ENCODE assay signal across 11 cellular contexts in genomic region chr2:88099798-88100488, GRCh38. TPM values are rescaled to one million over a fixed set of nuclear protein-coding genes. Genes with fewer than 3 reads are reported as not detected.
DNase-seq lines count a peak whose midpoint lies in the region; ATAC-seq and TF ChIP-seq lines count a peak whose summit lies in the region.
"Had no signal": no experiment of that assay in that cellular context is flagged by ENCODE, and none has a peak within 500 bp of the region (broad histone marks: within the 10 kb centered on the region; RNA-seq: fewer than 3 reads in every experiment).

No MANE protein-coding gene starts in this region.

- H3K27me3 ChIP-seq in SK-N-SH (ENCODE audit: insufficient read depth), result no peaks in the 10 kb centered on the region
- H3K27me3 ChIP-seq in cardiac muscle cell, result no peaks in the 10 kb centered on the region
- H3K27me3 ChIP-seq in upper lobe of right lung, result no peaks in the 10 kb centered on the region

- no peak for TF ChIP-seq RAD21 in SK-N-SH (IDR thresholded peaks at IDR 0.05; ENCODE audit: low read length)

- H3K36me3 ChIP-seq in SK-N-SH (replicated peaks in 1 of 2; ENCODE audit: control insufficient read depth in 1 of 2, insufficient read depth in 2 of 2, low read length in 1 of 2), result no peaks in the 10 kb centered on the region
- H3K36me3 ChIP-seq in cardiac muscle cell, result peaks cover 52% of the 10 kb centered on the region
- no peaks in the 10 kb centered on the region for H3K36me3 ChIP-seq in upper lobe of right lung
- H3K36me3 ChIP-seq in OCI-LY7 (ENCODE audit: insufficient read depth, low read length), result no peaks in the 10 kb centered on the region
- H3K36me3 ChIP-seq: pancreas had no signal

- intact Hi-C loops in Right ventricle myocardium inferior (cut with DNase I), result loop anchor here (2.0 kb wide), 1 partner anchor 33 kb away; the partner anchor contains the start of gene SMYD1
- intact Hi-C loops in cardiac septum (cut with DNase I), result no loop called here
- intact Hi-C loops in upper lobe of right lung (cut with DNase I), result no loop called here
- intact Hi-C loops in OCI-LY7 (cut with micrococcal nuclease; ENCODE audit: unreplicated experiment), result loop anchor here (5.0 kb wide), 1 partner anchor 47 kb away; no protein-coding TSS in a partner anchor

- no peak overlapping the region for H3K9ac ChIP-seq in SK-N-SH

- DNase-seq in Right ventricle myocardium inferior (ENCODE audit: missing footprints) (no peak), cardiac septum (ENCODE audit: low spot score) (no peak), SK-N-SH (peak; percentile 40), cardiac muscle cell (ENCODE audit: low read depth in 1 of 2, low spot score in 1 of 2) (peak; percentile 22 to 41), upper lobe of right lung (no peak), NK-92 (lab: John Stamatoyannopoulos, UW; ENCODE audit: unreplicated experiment) (no peak), Kasumi-1 (lab: John Stamatoyannopoulos, UW) (no peak), OCI-LY7 (ENCODE audit: low spot score) (no peak)
- DNase-seq: hippocampal formation, pancreas had no signal

- ATAC-seq in Right ventricle myocardium inferior (peak; percentile 45), upper lobe of right lung (peak; percentile 64)

- TF ChIP-seq CTCF in SK-N-SH (IDR thresholded peaks at IDR 0.05), result no peak
- no peak for TF ChIP-seq CTCF in cardiac muscle cell (IDR thresholded peaks at IDR 0.05; ENCODE audit: low read depth, low read length)
- no peak for TF ChIP-seq CTCF in upper lobe of right lung (IDR thresholded peaks at IDR 0.05)
- TF ChIP-seq CTCF in OCI-LY7 (conservative IDR thresholded peaks at IDR 0.05; ENCODE audit: low read length), result no peak

- BruUV-seq in OCI-LY7 (replicated peaks; lab: Mats Ljungman, UMichigan), result no TSS peak

- POLR2A ChIA-PET in SK-N-SH (lab: Yijun Ruan, JAX) (no interaction called here), OCI-LY7 (lab: Charles Lee) (interaction anchor here (0.6 kb wide), 1 partner anchor 78 kb away, joined by 4 read pairs; no protein-coding TSS in a partner anchor)

- H3K4me2 ChIP-seq in SK-N-SH (no peak overlapping the region), OCI-LY7 (ENCODE audit: low read length) (no peak overlapping the region)

- 76% methylated on average over 5 of the region's 5 CpGs for WGBS in SK-N-SH (ENCODE audit: low lambda C conversion rate)

- no peak for TF ChIP-seq EP300 in SK-N-SH (IDR thresholded peaks at IDR 0.05; ENCODE audit: borderline replicate concordance in 1 of 2, low read depth in 1 of 2, low read length in 1 of 2)

- H3F3A ChIP-seq in SK-N-SH (replicated peaks; ENCODE audit: insufficient read depth), result no peaks in the 10 kb centered on the region

- H3K9me2 ChIP-seq in SK-N-SH, result no peaks in the 10 kb centered on the region
- H3K9me2 ChIP-seq in OCI-LY7 (ENCODE audit: insufficient read depth, low read length), result no peaks in the 10 kb centered on the region

- H3K27ac ChIP-seq in SK-N-SH (ENCODE audit: low read depth in 2 of 2, low read length in 1 of 2), result no peak overlapping the region
- no peak overlapping the region for H3K27ac ChIP-seq in cardiac muscle cell
- no peak overlapping the region for H3K27ac ChIP-seq in upper lobe of right lung
- no peak overlapping the region for H3K27ac ChIP-seq in OCI-LY7 (ENCODE audit: low read depth, low read length, poor library complexity, severe bottlenecking)
- H3K27ac ChIP-seq: C4-2B, pancreas had no signal

- H3K4me3 ChIP-seq in SK-N-SH (ENCODE audit: low read depth in 2 of 2, low read length in 1 of 2), result no peak overlapping the region
- H3K4me3 ChIP-seq in cardiac muscle cell, result no peak overlapping the region
- no peak overlapping the region for H3K4me3 ChIP-seq in upper lobe of right lung
- H3K4me3 ChIP-seq in OCI-LY7 (ENCODE audit: low read depth, low read length, poor library complexity, severe bottlenecking), result no peak overlapping the region
- H3K4me3 ChIP-seq: pancreas had no signal

- H2AFZ ChIP-seq in SK-N-SH (ENCODE audit: low read depth), result no peak overlapping the region
- H2AFZ ChIP-seq in OCI-LY7 (ENCODE audit: low read length), result no peak overlapping the region

- H3K9me3 ChIP-seq in SK-N-SH, result no peaks in the 10 kb centered on the region
- no peaks in the 10 kb centered on the region for H3K9me3 ChIP-seq in cardiac muscle cell (ENCODE audit: low read depth)
- no peaks in the 10 kb centered on the region for H3K9me3 ChIP-seq in upper lobe of right lung
- H3K9me3 ChIP-seq in OCI-LY7 (ENCODE audit: low read length), result no peaks in the 10 kb centered on the region
- H3K9me3 ChIP-seq: pancreas had no signal

- H3K79me2 ChIP-seq in SK-N-SH (ENCODE audit: insufficient read depth) (no peaks in the 10 kb centered on the region), OCI-LY7 (ENCODE audit: insufficient read depth, low read depth, low read length) (no peaks in the 10 kb centered on the region)

- no peaks in the 10 kb centered on the region for H3K4me1 ChIP-seq in SK-N-SH (ENCODE audit: control insufficient read depth in 1 of 2, insufficient read depth in 2 of 2, low read depth in 1 of 2, low read length in 1 of 2)
- H3K4me1 ChIP-seq in cardiac muscle cell (ENCODE audit: low read depth), result peaks cover 11% of the 10 kb centered on the region
- H3K4me1 ChIP-seq in upper lobe of right lung, result no peaks in the 10 kb centered on the region
- no peaks in the 10 kb centered on the region for H3K4me1 ChIP-seq in OCI-LY7 (ENCODE audit: insufficient read depth, low read length, poor library complexity, severe bottlenecking)
- H3K4me1 ChIP-seq: pancreas had no signal

- CTCF ChIA-PET in SK-N-SH (lab: Yijun Ruan, JAX), result interaction anchor here (0.6 to 1.4 kb wide), 2 partner anchors 9 to 295 kb away, joined by 3 read pairs; no protein-coding TSS in a partner anchor
- CTCF ChIA-PET in OCI-LY7 (lab: Charles Lee; ENCODE audit: unreplicated experiment), result no interaction called here

- H4K20me1 ChIP-seq in SK-N-SH (ENCODE audit: insufficient read depth) (no peaks in the 10 kb centered on the region), OCI-LY7 (ENCODE audit: insufficient read depth, low read length) (no peaks in the 10 kb centered on the region)

TF ChIP-seq in SK-N-SH, 30 proteins besides CTCF, POLR2A, EP300 and RAD21:
- no peak for TF ChIP-seq USF1 (IDR thresholded peaks at IDR 0.05; ENCODE audit: borderline replicate concordance, low read depth)
- TF ChIP-seq CHD2 (IDR thresholded peaks at IDR 0.05; ENCODE audit: low read length, partially characterized antibody), result no peak

RNA-seq across cellular contexts. Expression of gene FABP1, which starts 27.9 kb away (rescaled TPM):
- total RNA-seq in Right ventricle myocardium inferior, result not detected
- not detected for total RNA-seq in cardiac septum
- polyA plus RNA-seq in SK-N-SH (2012; rRNA removed), result not detected in 2 replicates
- not detected in 2 replicates for polyA plus RNA-seq in SK-N-SH (2012; cell fraction: cytosol; rRNA removed)
- not detected in 2 replicates for polyA plus RNA-seq in SK-N-SH (2012; cell fraction: nucleus; rRNA removed)
- not detected in 2 replicates for total RNA-seq in cardiac muscle cell
- 0.24 and 0.45 TPM in 2 replicates for polyA plus RNA-seq in cardiac muscle cell
- not detected for total RNA-seq in upper lobe of right lung
- total RNA-seq in OCI-LY7 (2014; rRNA removed; shearing (Covaris generic)), result not detected in 2 replicates
- total RNA-seq in OCI-LY7 (2022), result not detected in 2 replicates

RNA-seq across cellular contexts. Expression of gene SMYD1, which starts 32.3 kb away (rescaled TPM):
- total RNA-seq in Right ventricle myocardium inferior (544 TPM), cardiac septum (295 TPM), cardiac muscle cell (289 and 375 TPM in 2 replicates), upper lobe of right lung (not detected), OCI-LY7 (2022) (not detected in 2 replicates)
- polyA plus RNA-seq in SK-N-SH (2012; rRNA removed) (0.06 TPM in 1 of 2 replicates, not detected in the other), cardiac muscle cell (211 and 303 TPM in 2 replicates)
- polyA plus RNA-seq in SK-N-SH (2012; cell fraction: cytosol; rRNA removed), result 0.01 and 0.03 TPM in 2 replicates
- not detected in 2 replicates for polyA plus RNA-seq in SK-N-SH (2012; cell fraction: nucleus; rRNA removed)
- not detected in 2 replicates for total RNA-seq in OCI-LY7 (2014; rRNA removed; shearing (Covaris generic))
- polyA plus RNA-seq: pancreas had no signal

RNA-seq across cellular contexts. Expression of gene KRCC1, which starts 44.4 kb away (rescaled TPM):
- total RNA-seq in Right ventricle myocardium inferior, result 23.8 TPM
- 25.2 TPM for total RNA-seq in cardiac septum
- 10.7 and 16.0 TPM in 2 replicates for polyA plus RNA-seq in SK-N-SH (2012; rRNA removed)
- polyA plus RNA-seq in SK-N-SH (2012; cell fraction: cytosol; rRNA removed), result 19.2 and 24.5 TPM in 2 replicates
- polyA plus RNA-seq in SK-N-SH (2012; cell fraction: nucleus; rRNA removed), result 3.4 and 10.4 TPM in 2 replicates
- total RNA-seq in cardiac muscle cell, result 26.6 and 26.7 TPM in 2 replicates
- 26.5 and 29.5 TPM in 2 replicates for polyA plus RNA-seq in cardiac muscle cell
- total RNA-seq in upper lobe of right lung, result 18.9 TPM
- 18.7 and 22.1 TPM in 2 replicates for total RNA-seq in OCI-LY7 (2014; rRNA removed; shearing (Covaris generic))
- total RNA-seq in OCI-LY7 (2022), result 26.6 and 31.7 TPM in 2 replicates

Comparison
In these comparisons a context has a peak if more than half of its experiments do, and no peak if none do; other contexts are left out.
1. DNase-seq: peak in SK-N-SH (single experiment) and cardiac muscle cell (2 of 2); none in Right ventricle myocardium inferior (single experiment), cardiac septum (single experiment), upper lobe of right lung (single experiment), NK-92 (single experiment), Kasumi-1 (0 of 2) and OCI-LY7 (single experiment).
2. intact Hi-C loops: an anchor here in Right ventricle myocardium inferior (2.0 kb wide) and OCI-LY7 (5.0 kb wide); none called in cardiac septum and upper lobe of right lung.
3. RNA of gene SMYD1, which starts 32.3 kb away (total RNA-seq): 544 TPM in Right ventricle myocardium inferior (single experiment), 289 to 375 TPM in cardiac muscle cell and 295 TPM in cardiac septum (single experiment); not detected in upper lobe of right lung (single experiment) and not detected in OCI-LY7; every median in the first group is over 100 times any median in the second.